8 cellular contexts compared by ENCODE assay signal in genomic region chr12:71840226-71840847, GRCh38. TPM values are rescaled to one million over a fixed set of nuclear protein-coding genes. Genes with fewer than 3 reads are reported as not detected.
DNase-seq lines count a peak whose midpoint lies in the region; ATAC-seq and TF ChIP-seq lines count a peak whose summit lies in the region.

No MANE protein-coding gene starts in this region.

- DNase-seq in NOMO-1 (lab: John Stamatoyannopoulos, UW; ENCODE audit: unreplicated experiment in 2 of 2), result peak; percentile 4 to 44
- no peak for DNase-seq in NOMO-1 treated with dmso at 0.1 percent for 144 hours (lab: John Stamatoyannopoulos, UW; ENCODE audit: unreplicated experiment)
- peak; percentile 23 for DNase-seq in HCT116 (ENCODE audit: low read depth, low spot score)
- peak; percentile 13 for DNase-seq in NCI-H2029 (lab: John Stamatoyannopoulos, UW)
- peak; percentile 92 for DNase-seq in amniotic epithelial cell (ENCODE audit: low read depth)
- DNase-seq in activated gamma-delta T cell (lab: John Stamatoyannopoulos, UW), result no peak

- H3K36me3 ChIP-seq in HCT116 (ENCODE audit: control insufficient read depth in 1 of 2, insufficient read depth in 2 of 2, low read length in 2 of 2), result no peaks in the 10 kb centered on the region
- H3K36me3 ChIP-seq in iPS-15b (ENCODE audit: control insufficient read depth, insufficient read depth, low read length), result no peaks in the 10 kb centered on the region

- H3K9ac ChIP-seq in HCT116 (ENCODE audit: low read length) (peak overlapping the region; percentile 88), iPS-15b (ENCODE audit: low read depth, low read length) (peak overlapping the region; percentile 94)

- BruUV-seq in HCT116 (replicated peaks; lab: Mats Ljungman, UMichigan), result no TSS peak

- H3K27ac ChIP-seq in HCT116 (ENCODE audit: low read depth, low read length), result peak overlapping the region; percentile 45; the same call in 1 of the 2 replicates
- peak overlapping the region; percentile 74 to 97 (median 89) for H3K27ac ChIP-seq in skin epidermis

- TF ChIP-seq POLR2A in HCT116 (IDR thresholded peaks at IDR 0.05; ENCODE audit: borderline replicate concordance, extremely low read depth, insufficient read depth, insufficient read length), result no peak

- H3K9me2 ChIP-seq in HCT116 (ENCODE audit: insufficient read depth), result no peaks in the 10 kb centered on the region

- POLR2A ChIA-PET in HCT116 (lab: Charles Lee), result interaction anchor here (0.6 kb wide), 1 partner anchor 15 kb away, joined by 4 read pairs; no protein-coding TSS in a partner anchor

- TF ChIP-seq CTCF in HCT116 (IDR thresholded peaks at IDR 0.05 in 2 of 3, conservative IDR thresholded peaks at IDR 0.05 in 1 of 3; ENCODE audit: borderline replicate concordance in 1 of 3, insufficient read depth in 1 of 3, low read depth in 2 of 3, low read length in 2 of 3), result no peak

- CTCF ChIA-PET in HCT116 (lab: Charles Lee), result no interaction called here

- no peaks in the 10 kb centered on the region for H3K9me3 ChIP-seq in HCT116 (ENCODE audit: control insufficient read depth in 1 of 2, insufficient read depth in 1 of 2, low read depth in 1 of 2, low read length in 2 of 2)
- H3K9me3 ChIP-seq in iPS-15b (ENCODE audit: control insufficient read depth, insufficient read depth, low read length), result no peaks in the 10 kb centered on the region

- ATAC-seq in HCT116, result peak; percentile 19; the same call in 1 of the 2 replicates

- H3K79me2 ChIP-seq in HCT116 (ENCODE audit: insufficient read depth, low read length), result peaks cover 58% of the 10 kb centered on the region

- H3K27me3 ChIP-seq in HCT116 (ENCODE audit: insufficient read depth, low read length), result no peaks in the 10 kb centered on the region
- H3K27me3 ChIP-seq in iPS-15b (ENCODE audit: control insufficient read depth, insufficient read depth, low read length), result no peaks in the 10 kb centered on the region

- RAD21 ChIA-PET in HCT116 (lab: Charles Lee; ENCODE audit: low non-redundant PET in 1 of 2, low total read pairs in 2 of 2, uncharacterized antibody in 2 of 2, unreplicated experiment in 2 of 2), result no interaction called here

- no peaks in the 10 kb centered on the region for H4K20me1 ChIP-seq in HCT116 (ENCODE audit: insufficient read depth)

- intact Hi-C loops in HCT116 (cut with micrococcal nuclease), result no loop called here

- no peak for TF ChIP-seq RAD21 in HCT116 (IDR thresholded peaks at IDR 0.05; ENCODE audit: low read depth)

- peak overlapping the region; percentile 0 for H2AFZ ChIP-seq in HCT116 (ENCODE audit: low read depth, low read length, poor library complexity, severe bottlenecking)

- H3K4me3 ChIP-seq in HCT116 (replicated peaks in 1 of 2; ENCODE audit: low read depth in 1 of 2, low read length in 2 of 2) (peak overlapping the region; percentile 77 to 81), iPS-15b (ENCODE audit: low read depth, low read length) (peak overlapping the region; percentile 84), skin epidermis (peak overlapping the region; percentile 62 to 87 (median 78))

- H3K4me2 ChIP-seq in HCT116 (ENCODE audit: low read length), result peak overlapping the region; percentile 84

- H3K4me1 ChIP-seq in HCT116 (ENCODE audit: control insufficient read depth in 1 of 2, insufficient read depth in 2 of 2, low read length in 2 of 2) (peaks cover 11 to 19% of the 10 kb centered on the region in 2 experiments), iPS-15b (ENCODE audit: control insufficient read depth, insufficient read depth, low read length) (no peaks in the 10 kb centered on the region)

TF ChIP-seq in HCT116, 20 proteins besides CTCF, POLR2A, EP300 and RAD21:
- no peak for TF ChIP-seq SRF (IDR thresholded peaks at IDR 0.05; ENCODE audit: low read depth)
- peak; percentile 54 for TF ChIP-seq JUND (IDR thresholded peaks at IDR 0.05)
- TF ChIP-seq FOSL1 (IDR thresholded peaks at IDR 0.05; ENCODE audit: low read depth), result peak; percentile 52; the same call in 1 of the 2 replicates
- no peak for TF ChIP-seq EZH2 (IDR thresholded peaks at IDR 0.05)
- TF ChIP-seq SIN3A (IDR thresholded peaks at IDR 0.05; ENCODE audit: low read depth), result 0 out of 2 replicates have a peak, but pooled peaks have one; percentile 42
- peak; percentile 32; the same call in 1 of the 2 replicates for TF ChIP-seq CEBPB (IDR thresholded peaks at IDR 0.05; ENCODE audit: low read depth)

RNA-seq across cellular contexts. Expression of gene TBC1D15, which starts 0.8 kb away (rescaled TPM):
- 37.3 TPM for total RNA-seq in HCT116 (2021; ENCODE audit: unreplicated experiment)
- polyA plus RNA-seq in HCT116 (2012), result 14.1 and 14.8 TPM in 2 replicates

Comparison
In these comparisons a context has a peak if more than half of its experiments do, and no peak if none do; other contexts are left out.
1. DNase-seq: peak in NOMO-1 (2 of 2), HCT116 (single experiment), NCI-H2029 (single experiment) and amniotic epithelial cell (single experiment); none in NOMO-1 treated with dmso at 0.1 percent for 144 hours (single experiment) and activated gamma-delta T cell (single experiment).
2. Peak in every context shown above with its lines, with median percentiles within 50 percentile points of each other: H3K4me3 ChIP-seq.